Comparison of ENCODE assay signal across 1 cellular context in genomic region chr15:74541494-74542191, GRCh38.
TF ChIP-seq lines count a peak whose summit lies in the region.

No MANE protein-coding gene starts in this region.

TF ChIP-seq in HEK293, 187 proteins besides CTCF, POLR2A, EP300 and RAD21 (continued from another document and continues in another):
- TF ChIP-seq ZNF148 (tag by site-specific recombination; IDR thresholded peaks at IDR 0.05; ENCODE audit: borderline replicate concordance) (no peak), HOXA7 (CRISPR knock-in tag; IDR thresholded peaks at IDR 0.05; ENCODE audit: borderline replicate concordance) (no peak), SETDB1 (IDR thresholded peaks at IDR 0.05; ENCODE audit: insufficient read length, low read length) (no peak), ZNF692 (tag by site-specific recombination; IDR thresholded peaks at IDR 0.05) (peak; percentile 10; the same call in 1 of the 2 replicates), ZSCAN23 (tag by site-specific recombination; IDR thresholded peaks at IDR 0.05) (0 out of 2 replicates have a peak, but pooled peaks have one; percentile 38), ZNF248 (tag by site-specific recombination; IDR thresholded peaks at IDR 0.05) (no peak), ZNF624 (tag by site-specific recombination; IDR thresholded peaks at IDR 0.05) (no peak), ZNF169 (tag by site-specific recombination; IDR thresholded peaks at IDR 0.05) (no peak), ZNF324 (tag by site-specific recombination; IDR thresholded peaks at IDR 0.05) (peak; percentile 23; the same call in 1 of the 2 replicates), PBX3 (CRISPR knock-in tag; IDR thresholded peaks at IDR 0.05) (no peak), ZNF747 (tag by site-specific recombination; IDR thresholded peaks at IDR 0.05) (no peak), ZNF701 (tag by site-specific recombination; IDR thresholded peaks at IDR 0.05) (no peak), PRDM1 (tag by site-specific recombination; IDR thresholded peaks at IDR 0.05) (no peak), ZNF76 (tag by site-specific recombination; IDR thresholded peaks at IDR 0.05; ENCODE audit: borderline replicate concordance, low read depth) (peak; percentile 37), ZNF623 (tag by site-specific recombination; IDR thresholded peaks at IDR 0.05) (no peak), ZBTB48 (tag by site-specific recombination; IDR thresholded peaks at IDR 0.05) (peak; percentile 98), FEZF1 (tag by site-specific recombination; IDR thresholded peaks at IDR 0.05) (0 out of 2 replicates have a peak, but pooled peaks have one; percentile 30), KLF9 (tag by site-specific recombination; IDR thresholded peaks at IDR 0.05; ENCODE audit: low read depth) (peak; percentile 66), ZNF138 (tag by site-specific recombination; IDR thresholded peaks at IDR 0.05; ENCODE audit: borderline replicate concordance) (no peak), ZFP41 (tag by site-specific recombination; IDR thresholded peaks at IDR 0.05; ENCODE audit: borderline replicate concordance) (no peak), HOXD13 (CRISPR knock-in tag; IDR thresholded peaks at IDR 0.05; ENCODE audit: borderline replicate concordance) (no peak), GFI1B (tag by site-specific recombination; IDR thresholded peaks at IDR 0.05) (peak; percentile 36; the same call in 1 of the 2 replicates), ZNF843 (tag by site-specific recombination; IDR thresholded peaks at IDR 0.05) (0 out of 2 replicates have a peak, but pooled peaks have one; percentile 18), ZNF24 (tag by site-specific recombination; IDR thresholded peaks at IDR 0.05) (peak; percentile 53; the same call in 1 of the 2 replicates), ZNF558 (tag by site-specific recombination; IDR thresholded peaks at IDR 0.05) (no peak), ZNF184 (tag by site-specific recombination; IDR thresholded peaks at IDR 0.05) (no peak), ZNF544 (tag by site-specific recombination; IDR thresholded peaks at IDR 0.05) (no peak), KLF10 (tag by site-specific recombination; IDR thresholded peaks at IDR 0.05) (peak; percentile 92), OVOL3 (tag by site-specific recombination; IDR thresholded peaks at IDR 0.05) (no peak), EGR2 (tag by site-specific recombination; IDR thresholded peaks at IDR 0.05; ENCODE audit: low read depth) (peak; percentile 77), ZNF768 (tag by site-specific recombination; IDR thresholded peaks at IDR 0.05) (no peak), ZNF518A (tag by site-specific recombination; conservative IDR thresholded peaks at IDR 0.05; ENCODE audit: low read depth) (0 out of 2 replicates have a peak, but pooled peaks have one; percentile 19), WT1 (tag by site-specific recombination; IDR thresholded peaks at IDR 0.05) (peak; percentile 76), KLF1 (tag by site-specific recombination; IDR thresholded peaks at IDR 0.05) (peak; percentile 47), ZNF133 (tag by site-specific recombination; IDR thresholded peaks at IDR 0.05) (no peak), GLIS2 (tag by site-specific recombination; IDR thresholded peaks at IDR 0.05) (peak; percentile 91)
- TF ChIP-seq, protein P1, sequence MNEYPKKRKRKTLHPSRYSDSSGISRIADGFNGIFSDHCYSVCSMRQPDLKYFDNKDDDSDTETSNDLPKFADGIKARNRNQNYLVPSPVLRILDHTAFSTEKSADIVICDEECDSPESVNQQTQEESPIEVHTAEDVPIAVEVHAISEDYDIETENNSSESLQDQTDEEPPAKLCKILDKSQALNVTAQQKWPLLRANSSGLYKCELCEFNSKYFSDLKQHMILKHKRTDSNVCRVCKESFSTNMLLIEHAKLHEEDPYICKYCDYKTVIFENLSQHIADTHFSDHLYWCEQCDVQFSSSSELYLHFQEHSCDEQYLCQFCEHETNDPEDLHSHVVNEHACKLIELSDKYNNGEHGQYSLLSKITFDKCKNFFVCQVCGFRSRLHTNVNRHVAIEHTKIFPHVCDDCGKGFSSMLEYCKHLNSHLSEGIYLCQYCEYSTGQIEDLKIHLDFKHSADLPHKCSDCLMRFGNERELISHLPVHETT (tag by site-specific recombination; IDR thresholded peaks at IDR 0.05) = peak; percentile 27
- TF ChIP-seq, protein P2, sequence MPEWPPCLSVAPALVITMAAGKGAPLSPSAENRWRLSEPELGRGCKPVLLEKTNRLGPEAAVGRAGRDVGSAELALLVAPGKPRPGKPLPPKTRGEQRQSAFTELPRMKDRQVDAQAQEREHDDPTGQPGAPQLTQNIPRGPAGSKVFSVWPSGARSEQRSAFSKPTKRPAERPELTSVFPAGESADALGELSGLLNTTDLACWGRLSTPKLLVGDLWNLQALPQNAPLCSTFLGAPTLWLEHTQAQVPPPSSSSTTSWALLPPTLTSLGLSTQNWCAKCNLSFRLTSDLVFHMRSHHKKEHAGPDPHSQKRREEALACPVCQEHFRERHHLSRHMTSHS (tag by site-specific recombination; IDR thresholded peaks at IDR 0.05) = no peak
- TF ChIP-seq, protein P3, sequence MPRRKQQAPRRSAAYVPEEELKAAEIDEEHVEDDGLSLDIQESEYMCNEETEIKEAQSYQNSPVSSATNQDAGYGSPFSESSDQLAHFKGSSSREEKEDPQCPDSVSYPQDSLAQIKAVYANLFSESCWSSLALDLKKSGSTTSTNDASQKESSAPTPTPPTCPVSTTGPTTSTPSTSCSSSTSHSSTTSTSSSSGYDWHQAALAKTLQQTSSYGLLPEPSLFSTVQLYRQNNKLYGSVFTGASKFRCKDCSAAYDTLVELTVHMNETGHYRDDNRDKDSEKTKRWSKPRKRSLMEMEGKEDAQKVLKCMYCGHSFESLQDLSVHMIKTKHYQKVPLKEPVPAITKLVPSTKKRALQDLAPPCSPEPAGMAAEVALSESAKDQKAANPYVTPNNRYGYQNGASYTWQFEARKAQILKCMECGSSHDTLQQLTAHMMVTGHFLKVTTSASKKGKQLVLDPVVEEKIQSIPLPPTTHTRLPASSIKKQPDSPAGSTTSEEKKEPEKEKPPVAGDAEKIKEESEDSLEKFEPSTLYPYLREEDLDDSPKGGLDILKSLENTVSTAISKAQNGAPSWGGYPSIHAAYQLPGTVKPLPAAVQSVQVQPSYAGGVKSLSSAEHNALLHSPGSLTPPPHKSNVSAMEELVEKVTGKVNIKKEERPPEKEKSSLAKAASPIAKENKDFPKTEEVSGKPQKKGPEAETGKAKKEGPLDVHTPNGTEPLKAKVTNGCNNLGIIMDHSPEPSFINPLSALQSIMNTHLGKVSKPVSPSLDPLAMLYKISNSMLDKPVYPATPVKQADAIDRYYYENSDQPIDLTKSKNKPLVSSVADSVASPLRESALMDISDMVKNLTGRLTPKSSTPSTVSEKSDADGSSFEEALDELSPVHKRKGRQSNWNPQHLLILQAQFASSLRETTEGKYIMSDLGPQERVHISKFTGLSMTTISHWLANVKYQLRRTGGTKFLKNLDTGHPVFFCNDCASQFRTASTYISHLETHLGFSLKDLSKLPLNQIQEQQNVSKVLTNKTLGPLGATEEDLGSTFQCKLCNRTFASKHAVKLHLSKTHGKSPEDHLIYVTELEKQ (tag by site-specific recombination; IDR thresholded peaks at IDR 0.05; ENCODE audit: borderline replicate concordance) = no peak; the same call in 1 of the 2 replicates
- TF ChIP-seq, protein P4, sequence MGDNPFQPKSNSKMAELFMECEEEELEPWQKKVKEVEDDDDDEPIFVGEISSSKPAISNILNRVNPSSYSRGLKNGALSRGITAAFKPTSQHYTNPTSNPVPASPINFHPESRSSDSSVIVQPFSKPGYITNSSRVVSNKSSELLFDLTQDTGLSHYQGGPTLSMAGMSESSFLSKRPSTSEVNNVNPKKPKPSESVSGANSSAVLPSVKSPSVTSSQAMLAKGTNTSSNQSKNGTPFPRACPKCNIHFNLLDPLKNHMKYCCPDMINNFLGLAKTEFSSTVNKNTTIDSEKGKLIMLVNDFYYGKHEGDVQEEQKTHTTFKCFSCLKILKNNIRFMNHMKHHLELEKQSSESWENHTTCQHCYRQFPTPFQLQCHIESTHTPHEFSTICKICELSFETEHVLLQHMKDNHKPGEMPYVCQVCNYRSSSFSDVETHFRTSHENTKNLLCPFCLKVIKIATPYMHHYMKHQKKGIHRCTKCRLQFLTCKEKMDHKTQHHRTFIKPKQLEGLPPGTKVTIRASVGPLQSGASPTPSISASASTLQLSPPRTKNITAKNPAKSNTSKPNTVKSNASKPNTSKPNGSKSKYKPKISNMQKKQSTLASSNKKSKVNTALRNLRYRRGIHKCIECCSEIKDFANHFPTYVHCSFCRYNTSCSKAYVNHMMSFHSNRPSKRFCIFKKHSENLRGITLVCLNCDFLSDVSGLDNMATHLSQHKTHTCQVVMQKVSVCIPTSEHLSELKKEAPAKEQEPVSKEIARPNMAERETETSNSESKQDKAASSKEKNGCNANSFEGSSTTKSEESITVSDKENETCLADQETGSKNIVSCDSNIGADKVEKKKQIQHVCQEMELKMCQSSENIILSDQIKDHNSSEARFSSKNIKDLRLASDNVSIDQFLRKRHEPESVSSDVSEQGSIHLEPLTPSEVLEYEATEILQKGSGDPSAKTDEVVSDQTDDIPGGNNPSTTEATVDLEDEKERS (tag by site-specific recombination; IDR thresholded peaks at IDR 0.05) = no peak
- TF ChIP-seq, protein P5, sequence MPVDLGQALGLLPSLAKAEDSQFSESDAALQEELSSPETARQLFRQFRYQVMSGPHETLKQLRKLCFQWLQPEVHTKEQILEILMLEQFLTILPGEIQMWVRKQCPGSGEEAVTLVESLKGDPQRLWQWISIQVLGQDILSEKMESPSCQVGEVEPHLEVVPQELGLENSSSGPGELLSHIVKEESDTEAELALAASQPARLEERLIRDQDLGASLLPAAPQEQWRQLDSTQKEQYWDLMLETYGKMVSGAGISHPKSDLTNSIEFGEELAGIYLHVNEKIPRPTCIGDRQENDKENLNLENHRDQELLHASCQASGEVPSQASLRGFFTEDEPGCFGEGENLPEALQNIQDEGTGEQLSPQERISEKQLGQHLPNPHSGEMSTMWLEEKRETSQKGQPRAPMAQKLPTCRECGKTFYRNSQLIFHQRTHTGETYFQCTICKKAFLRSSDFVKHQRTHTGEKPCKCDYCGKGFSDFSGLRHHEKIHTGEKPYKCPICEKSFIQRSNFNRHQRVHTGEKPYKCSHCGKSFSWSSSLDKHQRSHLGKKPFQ (tag by site-specific recombination; IDR thresholded peaks at IDR 0.05) = no peak
